ENCODE assay signal across 8 cellular contexts in the genomic region with DNA sequence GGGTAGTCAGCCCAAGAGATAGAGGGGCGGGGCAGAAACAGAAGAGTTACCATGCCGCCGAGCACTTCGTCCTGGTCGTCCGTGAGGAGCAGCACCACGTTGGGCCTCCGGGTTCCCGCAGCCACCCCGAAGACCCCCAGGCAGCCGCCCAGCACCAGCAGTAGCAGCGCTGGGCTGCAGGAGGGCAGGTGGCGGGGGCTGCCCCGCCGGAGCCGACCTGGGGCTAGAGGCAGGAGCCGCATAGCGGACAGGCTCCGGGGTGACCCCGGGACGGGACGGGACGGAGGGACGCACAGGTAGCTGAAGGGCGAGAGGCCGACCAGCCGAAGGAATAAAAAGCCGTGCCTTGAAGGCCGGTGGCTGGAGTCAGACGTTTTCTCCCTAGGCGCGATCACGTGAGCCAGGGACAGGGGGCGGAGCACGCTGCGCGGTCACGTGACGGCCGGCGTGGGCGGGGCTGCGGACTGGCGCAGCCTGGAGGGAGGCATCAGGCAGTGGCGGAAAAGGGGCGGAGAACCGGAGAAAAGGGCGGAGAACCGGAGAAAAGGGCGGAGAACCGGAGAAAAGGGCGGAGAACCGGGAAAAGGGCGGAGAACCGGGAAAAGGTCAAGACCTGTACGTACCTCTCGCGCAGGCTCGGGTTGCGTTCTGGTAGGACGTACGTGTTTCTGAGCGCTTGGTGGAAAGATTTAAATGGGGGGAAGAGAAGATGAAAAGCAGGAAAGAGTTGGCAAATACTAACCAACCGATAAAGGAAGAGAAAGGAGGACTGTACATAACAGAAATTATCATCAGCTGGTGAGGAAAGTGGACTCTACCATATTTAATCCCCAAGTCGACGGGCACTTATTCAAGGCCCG. TPM values are rescaled to one million over a fixed set of nuclear protein-coding genes. Genes with fewer than 3 reads are reported as not detected.
DNase-seq lines count a peak whose midpoint lies in the region; ATAC-seq and TF ChIP-seq lines count a peak whose summit lies in the region.

Gene GNS (minus strand): TSS at position 372 of the 860 bp plus-strand sequence. CDS start 130 bp downstream, at position 242.

- peaks cover 22% of the 10 kb centered on the region for H3K4me1 ChIP-seq in ACC112 (ENCODE audit: control insufficient read depth, insufficient read depth, low read length, unreplicated experiment)

- peaks cover 34% of the 10 kb centered on the region for H3K79me2 ChIP-seq in ACC112 (ENCODE audit: control insufficient read depth, insufficient read depth, low read length, unreplicated experiment)

- TF ChIP-seq CTCF in WTC11 (IDR thresholded peaks at IDR 0.05): no peak
- no peak for TF ChIP-seq CTCF in cardiac fibroblast (IDR thresholded peaks at IDR 0.05; ENCODE audit: low read depth, low read length)

- H3K4me3 ChIP-seq in ACC112 (ENCODE audit: low read depth, low read length) (peak within 1 kb of the TSS; percentile 92), cardiac fibroblast (replicated peaks in 1 of 2; ENCODE audit: low read depth in 2 of 2, low read length in 2 of 2) (peak within 1 kb of the TSS; percentile 90 to 99)

- H3K27ac Mint-ChIP-seq in WTC11: peak within 1 kb of the TSS; percentile 98
- H3K27ac Mint-ChIP-seq in immature natural killer cell: peak within 1 kb of the TSS; percentile 87 to 99 (median 94)

- peak within 1 kb of the TSS; percentile 93 for H3K4me3 Mint-ChIP-seq in WTC11
- H3K4me3 Mint-ChIP-seq in immature natural killer cell: peak within 1 kb of the TSS; percentile 92 to 100 (median 94)

- no peaks in the 10 kb centered on the region for H3K27me3 ChIP-seq in ACC112 (ENCODE audit: insufficient read depth, low read length)

- CTCF ChIA-PET in WTC11 (lab: Charles Lee): interaction anchor here (1.6 to 2.1 kb wide), 2 partner anchors 37 to 43 kb away, joined by 3 to 6 read pairs; no protein-coding TSS in a partner anchor

- ATAC-seq in GM18870 (IDR thresholded peaks at IDR 0.05; ENCODE audit: unreplicated experiment): peak; percentile 74
- peak; percentile 72 for ATAC-seq in HG03139 (IDR thresholded peaks at IDR 0.05; ENCODE audit: unreplicated experiment)
- ATAC-seq in WTC11: peak; percentile 92

- POLR2A ChIA-PET in WTC11 (lab: Charles Lee): no interaction called here

- H3K9me3 Mint-ChIP-seq in WTC11: no peaks in the 10 kb centered on the region
- H3K9me3 Mint-ChIP-seq in immature natural killer cell: no peaks in the 10 kb centered on the region

- peak within 1 kb of the TSS; percentile 53 for H3K27ac ChIP-seq in ACC112 (ENCODE audit: low read depth, low read length)

- H3K36me3 Mint-ChIP-seq in WTC11: no peaks in the 10 kb centered on the region
- H3K36me3 Mint-ChIP-seq in immature natural killer cell: peaks cover 1 to 12% (median 4%) of the 10 kb centered on the region in 3 donors

- H3K36me3 ChIP-seq in ACC112 (ENCODE audit: insufficient read depth, low read length): no peaks in the 10 kb centered on the region

- H3K27me3 Mint-ChIP-seq in WTC11 (ENCODE audit: low read depth): no peaks in the 10 kb centered on the region
- peaks cover 0 to 11% (median 8%) of the 10 kb centered on the region in 3 donors for H3K27me3 Mint-ChIP-seq in immature natural killer cell (ENCODE audit: low read depth in 3 of 3)

- H2AFZ ChIP-seq in ACC112 (ENCODE audit: low read length, unreplicated experiment): peak within 1 kb of the TSS; percentile 93

- DNase-seq in NCI-H2227 treated with DMSO at 0.1 percent for 48 hours (lab: John Stamatoyannopoulos, UW) (peak; percentile 90), WTC11 (ENCODE audit: low spot score) (peak; percentile 98), cardiac fibroblast (ENCODE audit: low read depth in 2 of 2) (peak; percentile 93 to 97), immature natural killer cell (peak; percentile 91 to 93 (median 93)), smooth muscle cell of the brain vasculature (ENCODE audit: low read depth, low spot score) (peak; percentile 82)

- H3K4me1 Mint-ChIP-seq in WTC11 (peaks cover 14% of the 10 kb centered on the region), immature natural killer cell (peaks cover 64 to 78% of the 10 kb centered on the region in 2 donors)

TF ChIP-seq in WTC11, 78 proteins besides CTCF, POLR2A, EP300 and RAD21 (continues in another document):
- TF ChIP-seq GABPB1 (CRISPR knock-in tag; IDR thresholded peaks at IDR 0.05) (no peak), PREB (CRISPR knock-in tag; IDR thresholded peaks at IDR 0.05; ENCODE audit: borderline replicate concordance) (no peak), PRRX2 (CRISPR knock-in tag; IDR thresholded peaks at IDR 0.05) (no peak), ZNF512 (CRISPR knock-in tag; IDR thresholded peaks at IDR 0.05; ENCODE audit: borderline replicate concordance) (no peak), ESRRA (CRISPR knock-in tag; IDR thresholded peaks at IDR 0.05; ENCODE audit: borderline replicate concordance) (no peak), NR2C2 (CRISPR knock-in tag; IDR thresholded peaks at IDR 0.05) (no peak), CREB1 (CRISPR knock-in tag; IDR thresholded peaks at IDR 0.05) (no peak), NFYB (CRISPR knock-in tag; conservative IDR thresholded peaks at IDR 0.05; ENCODE audit: low read depth) (no peak), ZNF219 (CRISPR knock-in tag; IDR thresholded peaks at IDR 0.05; ENCODE audit: borderline replicate concordance) (no peak), RORB (CRISPR knock-in tag; IDR thresholded peaks at IDR 0.05) (no peak), GRHL2 (CRISPR knock-in tag; IDR thresholded peaks at IDR 0.05; ENCODE audit: insufficient replicate concordance, severe bottlenecking) (no peak), USF2 (CRISPR knock-in tag; IDR thresholded peaks at IDR 0.05) (peak; percentile 100)
- TF ChIP-seq, protein P1, sequence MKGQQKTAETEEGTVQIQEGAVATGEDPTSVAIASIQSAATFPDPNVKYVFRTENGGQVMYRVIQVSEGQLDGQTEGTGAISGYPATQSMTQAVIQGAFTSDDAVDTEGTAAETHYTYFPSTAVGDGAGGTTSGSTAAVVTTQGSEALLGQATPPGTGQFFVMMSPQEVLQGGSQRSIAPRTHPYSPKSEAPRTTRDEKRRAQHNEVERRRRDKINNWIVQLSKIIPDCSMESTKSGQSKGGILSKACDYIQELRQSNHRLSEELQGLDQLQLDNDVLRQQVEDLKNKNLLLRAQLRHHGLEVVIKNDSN (CRISPR knock-in tag; IDR thresholded peaks at IDR 0.05): peak; percentile 100
- TF ChIP-seq, protein P2, sequence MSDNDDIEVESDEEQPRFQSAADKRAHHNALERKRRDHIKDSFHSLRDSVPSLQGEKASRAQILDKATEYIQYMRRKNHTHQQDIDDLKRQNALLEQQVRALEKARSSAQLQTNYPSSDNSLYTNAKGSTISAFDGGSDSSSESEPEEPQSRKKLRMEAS (CRISPR knock-in tag; IDR thresholded peaks at IDR 0.05): peak; percentile 78
- TF ChIP-seq, protein P3, sequence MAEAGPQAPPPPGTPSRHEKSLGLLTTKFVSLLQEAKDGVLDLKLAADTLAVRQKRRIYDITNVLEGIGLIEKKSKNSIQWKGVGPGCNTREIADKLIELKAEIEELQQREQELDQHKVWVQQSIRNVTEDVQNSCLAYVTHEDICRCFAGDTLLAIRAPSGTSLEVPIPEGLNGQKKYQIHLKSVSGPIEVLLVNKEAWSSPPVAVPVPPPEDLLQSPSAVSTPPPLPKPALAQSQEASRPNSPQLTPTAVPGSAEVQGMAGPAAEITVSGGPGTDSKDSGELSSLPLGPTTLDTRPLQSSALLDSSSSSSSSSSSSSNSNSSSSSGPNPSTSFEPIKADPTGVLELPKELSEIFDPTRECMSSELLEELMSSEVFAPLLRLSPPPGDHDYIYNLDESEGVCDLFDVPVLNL (CRISPR knock-in tag; IDR thresholded peaks at IDR 0.05; ENCODE audit: borderline replicate concordance, low read depth): no peak

RNA-seq across cellular contexts. Expression of gene GNS, which starts in this region (rescaled TPM):
- total RNA-seq in WTC11 (2021): 24.7 to 31.8 TPM (median 30.6 TPM) in 3 replicates
- 100 to 1,000 TPM in 2 of 3 donors, 10 to 100 TPM in 1; 64.5 to 113 (median 109) TPM for polyA plus RNA-seq in immature natural killer cell

Comparison
In these comparisons a context has a peak if more than half of its experiments do, and no peak if none do; other contexts are left out.
1. Peak in every context shown above with its lines: DNase-seq, ATAC-seq, H3K4me3 ChIP-seq and H3K27ac ChIP-seq.